ENCODE assay signal across 17 cellular contexts in genomic region chr1:66761273-66761672, GRCh38. TPM values are rescaled to one million over a fixed set of nuclear protein-coding genes. Genes with fewer than 3 reads are reported as not detected.
DNase-seq lines count a peak whose midpoint lies in the region; ATAC-seq and TF ChIP-seq lines count a peak whose summit lies in the region.
"Had no signal": no experiment of that assay in that cellular context is flagged by ENCODE, and none has a peak within 500 bp of the region (broad histone marks: within the 10 kb centered on the region; RNA-seq: fewer than 3 reads in every experiment).

No MANE protein-coding gene starts in this region.

- peak; percentile 35 for DNase-seq in DMS53 (lab: John Stamatoyannopoulos, UW)
- no peak for DNase-seq in DMS53 treated with DMSO at 0.1 percent for 48 hours (lab: John Stamatoyannopoulos, UW; ENCODE audit: unreplicated experiment)
- DNase-seq in NOMO-1 treated with DMSO at 0.1 percent for 48 hours (lab: John Stamatoyannopoulos, UW; ENCODE audit: unreplicated experiment): peak; percentile 55
- DNase-seq in erythroblast (lab: John Stamatoyannopoulos, UW): peak; percentile 20 to 35
- DNase-seq in renal cortical epithelial cell (ENCODE audit: low read depth): peak; percentile 10
- DNase-seq in NCI-H226: no peak
- DNase-seq in H4 (ENCODE audit: low spot score): no peak
- DNase-seq: activated CD4-positive, CD25-positive, alpha-beta regulatory T cell treated with anti-CD3 and anti-CD28 coated beads, Interleukin-2, amount 50 U/mL, for 72 hours; activated T-cell treated with anti-CD3 and anti-CD28 coated beads, Interleukin-2, amount 50 U/mL, for 4 hours; amniotic stem cell; foreskin melanocyte; immature natural killer cell; midbrain; NCI-H2107; pancreas had no signal

- TF ChIP-seq POLR2A in erythroblast (IDR thresholded peaks at IDR 0.05; ENCODE audit: low read length): no peak

- no peak for ATAC-seq in HG03159 (IDR thresholded peaks at IDR 0.05; ENCODE audit: unreplicated experiment)
- ATAC-seq: activated T-cell treated with anti-CD3 and anti-CD28 coated beads, Interleukin-2, amount 50 U/mL, for 4 hours; pancreas had no signal

RNA-seq across cellular contexts. Expression of gene DYNLT5, which starts 9.0 kb away (rescaled TPM):
- total RNA-seq in renal cortical epithelial cell: 0.30 TPM in 1 of 2 replicates, not detected in the other
- total RNA-seq in H4 (2014; rRNA removed; shearing (Covaris generic)): not detected in 2 replicates
- total RNA-seq: activated T-cell treated with anti-CD3 and anti-CD28 coated beads, Interleukin-2, amount 50 U/mL, for 4 hours had no signal

RNA-seq across cellular contexts. Expression of gene INSL5, which starts 39.8 kb away (rescaled TPM):
- total RNA-seq in renal cortical epithelial cell: not detected in 2 replicates
- total RNA-seq in H4 (2014; rRNA removed; shearing (Covaris generic)): not detected in 2 replicates
- total RNA-seq: activated T-cell treated with anti-CD3 and anti-CD28 coated beads, Interleukin-2, amount 50 U/mL, for 4 hours; pancreas; temporal lobe had no signal

Comparison
In these comparisons a context has a peak if more than half of its experiments do, and no peak if none do; other contexts are left out.
1. DNase-seq: peak in DMS53 (single experiment), NOMO-1 treated with DMSO at 0.1 percent for 48 hours (single experiment), erythroblast (2 of 2) and renal cortical epithelial cell (single experiment); none in DMS53 treated with DMSO at 0.1 percent for 48 hours (single experiment), NCI-H226 (single experiment) and H4 (single experiment).